ENCODE assay signal across 9 cellular contexts in genomic region chr1:204350857-204351573, GRCh38. TPM values are rescaled to one million over a fixed set of nuclear protein-coding genes. Genes with fewer than 3 reads are reported as not detected.
DNase-seq lines count a peak whose midpoint lies in the region; ATAC-seq and TF ChIP-seq lines count a peak whose summit lies in the region.
"Had no signal": no experiment of that assay in that cellular context is flagged by ENCODE, and none has a peak within 500 bp of the region (broad histone marks: within the 10 kb centered on the region; RNA-seq: fewer than 3 reads in every experiment).

No MANE protein-coding gene starts in this region.

- H3K4me3 ChIP-seq in NT2/D1 (ENCODE audit: insufficient read length, low read depth) (no peak overlapping the region), gastroesophageal sphincter (peak overlapping the region in 1 of 2 donors; percentile 25), esophagus squamous epithelium (peak overlapping the region in 1 of 4 donors; percentile 26)

- no peak overlapping the region for H3K9ac ChIP-seq in NT2/D1 (ENCODE audit: insufficient read length, low read depth)

- no peak overlapping the region for H3K4me3 Mint-ChIP-seq in osteocyte (ENCODE audit: unreplicated experiment)
- H3K4me3 Mint-ChIP-seq: dendritic cell treated with granulocyte-macrophage colony-stimulating factor and Interleukin-4, amounts not matched to agents 40 ng/mL and 50 ng/mL, for 4 days had no signal

- H3K27me3 Mint-ChIP-seq in osteocyte (ENCODE audit: unreplicated experiment) = peaks cover 8% of the 10 kb centered on the region

- H3K27ac ChIP-seq in gastroesophageal sphincter (peak overlapping the region in 3 of 4 donors; percentile 53 to 68 (median 54)), esophagus squamous epithelium (peak overlapping the region in 2 of 4 donors; percentile 21 to 44)

- no peak for TF ChIP-seq EP300 in gastroesophageal sphincter (IDR thresholded peaks at IDR 0.05)

- no peaks in the 10 kb centered on the region for H3K36me3 Mint-ChIP-seq in osteocyte (ENCODE audit: unreplicated experiment)

- 52 to 55% methylated on average over 8 to 11 of the region's 20 CpGs for WGBS in gastroesophageal sphincter (ENCODE audit: low coverage in 1 of 2), 2 donors
- WGBS in esophagus squamous epithelium, 2 donors = 56 to 77% methylated on average over 9 of the region's 20 CpGs

- H3K36me3 ChIP-seq in NT2/D1 (ENCODE audit: insufficient read depth, insufficient read length, low read length) = no peaks in the 10 kb centered on the region
- no peaks in the 10 kb centered on the region for H3K36me3 ChIP-seq in gastroesophageal sphincter
- H3K36me3 ChIP-seq in esophagus squamous epithelium = no peaks in the 10 kb centered on the region

- H3K4me1 ChIP-seq in NT2/D1 (ENCODE audit: insufficient read depth, insufficient read length) = peaks cover 15% of the 10 kb centered on the region
- peaks cover 0 to 36% (median 7%) of the 10 kb centered on the region in 3 donors for H3K4me1 ChIP-seq in gastroesophageal sphincter
- H3K4me1 ChIP-seq in esophagus squamous epithelium = peaks cover 4 to 34% (median 7%) of the 10 kb centered on the region in 3 donors

- H3K4me1 Mint-ChIP-seq in osteocyte (ENCODE audit: unreplicated experiment) = peaks cover 19% of the 10 kb centered on the region

- TF ChIP-seq POLR2A in gastroesophageal sphincter (IDR thresholded peaks at IDR 0.05) = no peak
- TF ChIP-seq POLR2A in esophagus squamous epithelium (IDR thresholded peaks at IDR 0.05) = no peak

- TF ChIP-seq CTCF in gastroesophageal sphincter (IDR thresholded peaks at IDR 0.05) (no peak), osteocyte (IDR thresholded peaks at IDR 0.05) (no peak), esophagus squamous epithelium (IDR thresholded peaks at IDR 0.05) (no peak)

- no peak overlapping the region for H3K27ac Mint-ChIP-seq in osteocyte (ENCODE audit: unreplicated experiment)
- H3K27ac Mint-ChIP-seq: dendritic cell treated with granulocyte-macrophage colony-stimulating factor and Interleukin-4, amounts not matched to agents 40 ng/mL and 50 ng/mL, for 4 days had no signal

- H3K9me3 ChIP-seq in NT2/D1 (ENCODE audit: insufficient read depth, low read length) (no peaks in the 10 kb centered on the region), gastroesophageal sphincter (no peaks in the 10 kb centered on the region), esophagus squamous epithelium (no peaks in the 10 kb centered on the region)

- no peaks in the 10 kb centered on the region for H3K27me3 ChIP-seq in NT2/D1 (ENCODE audit: insufficient read depth, insufficient read length)
- peaks cover 47% of the 10 kb centered on the region for H3K27me3 ChIP-seq in gastroesophageal sphincter
- H3K27me3 ChIP-seq in esophagus squamous epithelium = no peaks in the 10 kb centered on the region

- H3K9me3 Mint-ChIP-seq in osteocyte (ENCODE audit: unreplicated experiment) = no peaks in the 10 kb centered on the region
- H3K9me3 Mint-ChIP-seq: dendritic cell treated with granulocyte-macrophage colony-stimulating factor and Interleukin-4, amounts not matched to agents 40 ng/mL and 50 ng/mL, for 4 days had no signal

- ATAC-seq in gastroesophageal sphincter = peak; percentile 66
- no peak for ATAC-seq in HG03039 (IDR thresholded peaks at IDR 0.05; ENCODE audit: unreplicated experiment)
- ATAC-seq in HG03469 (IDR thresholded peaks at IDR 0.05; ENCODE audit: unreplicated experiment) = no peak
- no peak for ATAC-seq in GM21447 (IDR thresholded peaks at IDR 0.05; ENCODE audit: unreplicated experiment)

- intact Hi-C loops in esophagus squamous epithelium (cut with DNase I) = no loop called here

- DNase-seq in GM04504 (ENCODE audit: low read depth) (peak; percentile 36), NT2/D1 (ENCODE audit: low read depth, low spot score) (peak; percentile 94), osteocyte (ENCODE audit: extremely low spot score, unreplicated experiment) (peak; percentile 89), esophagus squamous epithelium (lab: John Stamatoyannopoulos, UW) (no peak)

RNA-seq across cellular contexts. Expression of gene PLEKHA6, which starts 8.7 kb away (rescaled TPM):
- total RNA-seq in gastroesophageal sphincter (10 to 100 TPM in 2 of 4 donors, 1 to 10 TPM in 2; 8.7 to 17.8 (median 11.4) TPM), osteocyte (0.24 and 0.26 TPM in 2 replicates), esophagus squamous epithelium (10 to 100 TPM in 3 of 4 donors, 1 to 10 TPM in 1; 7.4 to 40.6 (median 18.3) TPM)
